In genomic region chr12:15662983-15663659, GRCh38 we compare ENCODE assay signal across 1 cellular context.
TF ChIP-seq lines count a peak whose summit lies in the region.

No MANE protein-coding gene starts in this region.

TF ChIP-seq in IMR-90, 13 proteins besides CTCF, POLR2A, EP300 and RAD21:
- TF ChIP-seq MXI1 (IDR thresholded peaks at IDR 0.05; ENCODE audit: borderline replicate concordance, low read depth, low read length) (no peak), USF2 (IDR thresholded peaks at IDR 0.05; ENCODE audit: low read depth, low read length) (no peak), RFX5 (IDR thresholded peaks at IDR 0.05; ENCODE audit: low read depth, low read length) (no peak), SMC3 (IDR thresholded peaks at IDR 0.05; ENCODE audit: low read depth, low read length) (no peak)
